8 cellular contexts compared by ENCODE assay signal in the genomic region with DNA sequence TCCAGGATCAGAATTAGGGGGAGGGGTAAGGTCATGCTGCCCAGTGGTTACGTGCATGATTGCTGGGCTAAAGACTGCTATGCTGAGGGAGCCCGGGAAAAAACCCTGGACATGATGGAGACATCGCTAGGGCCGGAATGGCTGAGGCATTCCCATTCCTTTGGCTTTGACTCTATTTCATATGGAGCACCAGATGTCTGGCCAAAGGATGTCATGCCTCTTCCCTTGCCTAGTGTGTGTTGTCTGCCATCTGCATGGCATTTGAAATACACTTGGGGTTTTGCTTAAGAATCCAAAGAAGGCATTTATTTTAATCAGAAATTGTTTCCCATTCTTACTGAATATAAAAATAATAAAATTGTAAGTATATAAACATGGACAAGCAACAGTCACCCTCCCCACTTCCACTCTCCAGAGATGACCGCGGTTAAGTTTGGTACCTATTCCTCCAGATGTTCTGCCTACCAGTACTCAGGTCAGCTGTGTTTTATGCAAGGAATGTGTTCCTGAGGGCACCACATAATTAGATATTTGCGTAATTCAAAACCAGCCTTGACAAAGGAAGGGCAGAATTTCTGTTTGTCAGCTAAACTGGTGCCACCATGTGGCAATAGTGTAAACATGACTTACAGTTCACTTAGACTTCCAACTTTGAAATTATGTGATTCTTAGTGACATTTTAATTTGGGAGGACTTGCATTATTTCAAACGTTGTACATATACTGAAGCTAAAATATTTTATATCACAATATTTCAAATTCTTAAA.
DNase-seq lines count a peak whose midpoint lies in the region; ATAC-seq and TF ChIP-seq lines count a peak whose summit lies in the region.
"Had no signal": no experiment of that assay in that cellular context is flagged by ENCODE, and none has a peak within 500 bp of the region (broad histone marks: within the 10 kb centered on the region; RNA-seq: fewer than 3 reads in every experiment).

No MANE protein-coding gene starts in this region.

- H4K5ac ChIP-seq in IMR-90 (ENCODE audit: low read depth, low read length) = no peak overlapping the region

- 60% methylated on average over 4 of the region's 8 CpGs; no CpG with 5 or more reads in 1 of the 2 experiments for WGBS in IMR-90 (ENCODE audit: extremely low coverage in 2 of 2, insufficient read length in 1 of 2), 2 experiments
- 50 to 59% methylated on average over 8 of the region's 8 CpGs for WGBS in heart right ventricle, 2 donors

- H2AFZ ChIP-seq in IMR-90 (replicated peaks; ENCODE audit: low read length, poor library complexity) = no peak overlapping the region

- DNase-seq in G401 (ENCODE audit: low spot score) (peak; percentile 20), IMR-90 (peak; percentile 19), SJCRH30 (peak; percentile 2 to 43), heart right ventricle (peak in 1 of 2 donors; percentile 4), GF-D8 (lab: John Stamatoyannopoulos, UW) (no peak), GM20000 (ENCODE audit: low spot score) (no peak)
- DNase-seq: right cardiac atrium had no signal

- intact Hi-C loops in IMR-90 (cut with micrococcal nuclease) = loop anchor here (1.0 to 2.0 kb wide), 2 partner anchors 211 to 271 kb away; no protein-coding TSS in a partner anchor
- intact Hi-C loops in heart right ventricle (cut with DNase I) = loop anchor here (2.0 to 10.0 kb wide), 5 partner anchors 135 to 275 kb away; partner anchors contain the start of gene C1GALT1C1 (in 1 of the 10)

- no peaks in the 10 kb centered on the region for H3K9me3 ChIP-seq in IMR-90 (ENCODE audit: control insufficient read depth, insufficient read depth, low read length)
- no peaks in the 10 kb centered on the region for H3K9me3 ChIP-seq in SJCRH30 (replicated peaks)
- H3K9me3 ChIP-seq in heart right ventricle = no peaks in the 10 kb centered on the region

- H2BK20ac ChIP-seq in IMR-90 (ENCODE audit: low read depth, low read length) = no peak overlapping the region

- POLR2A ChIA-PET in IMR-90 (lab: Charles Lee; ENCODE audit: unreplicated experiment) = no interaction called here

- H3K23ac ChIP-seq in IMR-90 (ENCODE audit: low read depth, low read length) = no peak overlapping the region

- no peak overlapping the region for H2AK5ac ChIP-seq in IMR-90 (ENCODE audit: low read depth, low read length)

- H3K9ac ChIP-seq in IMR-90 (ENCODE audit: low read depth, low read length) = no peak overlapping the region

- dilution Hi-C loops in IMR-90 (cut with HindIII; ENCODE audit: low sequenced_read_pairs, unreplicated experiment) = no loop called here

- H3K9me1 ChIP-seq in IMR-90 (ENCODE audit: insufficient read depth, low read length) = no peaks in the 10 kb centered on the region

- peak; percentile 37 for TF ChIP-seq RAD21 in IMR-90 (IDR thresholded peaks at IDR 0.05; ENCODE audit: low read length)

- no peak overlapping the region for H4K8ac ChIP-seq in IMR-90 (ENCODE audit: low read depth in 2 of 2, low read length in 2 of 2)

- H4K91ac ChIP-seq in IMR-90 (ENCODE audit: insufficient read depth, low read depth, low read length) = no peak overlapping the region

- in situ Hi-C loops in G401 (cut with HindIII; ENCODE audit: low sequenced_read_pairs) = no loop called here
- in situ Hi-C loops in IMR-90 (cut with MboI; ENCODE audit: low sequenced_read_pairs) = loop anchor here (25.0 kb wide), 1 partner anchor 257 kb away; no protein-coding TSS in a partner anchor

- H2AK9ac ChIP-seq in IMR-90 (replicated peaks; ENCODE audit: low read depth, low read length, poor library complexity) = no peak overlapping the region

- H4K20me1 ChIP-seq in IMR-90 (ENCODE audit: insufficient read depth, low read length) = no peaks in the 10 kb centered on the region

- ATAC-seq in IMR-90 (ENCODE audit: low read depth) (no peak), heart right ventricle (peak in 4 of 8 donors; percentile 42 to 59 (median 44)), HG02852 (IDR thresholded peaks at IDR 0.05; ENCODE audit: unreplicated experiment) (no peak)

- no peak overlapping the region for H3K4me2 ChIP-seq in IMR-90 (ENCODE audit: low read depth, low read length)

- H3K4me1 ChIP-seq in IMR-90 (ENCODE audit: control insufficient read depth, insufficient read depth, low read length) = no peaks in the 10 kb centered on the region
- 0 out of 2 replicates have a peak, but pooled peaks cover 3% of the 10 kb centered on the region for H3K4me1 ChIP-seq in SJCRH30
- peaks cover 0 to 12% (median 0%) of the 10 kb centered on the region in 9 donors for H3K4me1 ChIP-seq in heart right ventricle

- no peak overlapping the region for H3K56ac ChIP-seq in IMR-90 (ENCODE audit: extremely low read depth, insufficient read depth, low read length)

- TF ChIP-seq POLR2A in IMR-90 (IDR thresholded peaks at IDR 0.05; ENCODE audit: low read depth, low read length) = no peak

- CTCF ChIA-PET in IMR-90 (lab: Yijun Ruan, JAX) = interaction anchor here (0.8 kb wide), 1 partner anchor 20 kb away, joined by 4 read pairs; no protein-coding TSS in a partner anchor

- no peak overlapping the region for H3K4ac ChIP-seq in IMR-90 (ENCODE audit: low read depth, low read length)

- H3K79me1 ChIP-seq in IMR-90 (ENCODE audit: low read depth in 1 of 2, low read length in 2 of 2) = no peaks in the 10 kb centered on the region

- no peak overlapping the region for H3K18ac ChIP-seq in IMR-90 (ENCODE audit: low read depth, low read length)

- H3K14ac ChIP-seq in IMR-90 (replicated peaks; ENCODE audit: low read depth, low read length) = no peak overlapping the region

- no peak overlapping the region for H2BK120ac ChIP-seq in IMR-90 (ENCODE audit: low read depth, low read length)

- peak; percentile 31 for TF ChIP-seq CTCF in IMR-90 (conservative IDR thresholded peaks at IDR 0.05; ENCODE audit: low read depth, low read length)
- TF ChIP-seq CTCF in heart right ventricle (IDR thresholded peaks at IDR 0.05) = peak in 7 of 9 donors; percentile 17 to 58 (median 36)
- no peak for TF ChIP-seq CTCF in GM20000 (IDR thresholded peaks at IDR 0.05; ENCODE audit: extremely low read depth, missing control alignments)

- H3K27ac ChIP-seq in IMR-90 (ENCODE audit: insufficient read depth, low read length) (no peak overlapping the region), SJCRH30 (no peak overlapping the region), heart right ventricle (peak overlapping the region in 2 of 10 donors; percentile 19 to 44)

- no peak overlapping the region for H2BK15ac ChIP-seq in IMR-90 (ENCODE audit: low read depth, low read length)

- BruUV-seq in IMR-90 (replicated peaks; lab: Mats Ljungman, UMichigan) = no TSS peak

- H3K36me3 ChIP-seq in IMR-90 (ENCODE audit: control insufficient read depth, insufficient read depth, low read length) (no peaks in the 10 kb centered on the region), SJCRH30 (no peaks in the 10 kb centered on the region), heart right ventricle (no peaks in the 10 kb centered on the region)

- H3K4me3 ChIP-seq in IMR-90 (ENCODE audit: insufficient read depth, low read depth, low read length) (no peak overlapping the region), SJCRH30 (no peak overlapping the region), heart right ventricle (no peak overlapping the region)

- H3K27me3 ChIP-seq in IMR-90 (ENCODE audit: control insufficient read depth, insufficient read depth, low read length) (no peaks in the 10 kb centered on the region), SJCRH30 (no peaks in the 10 kb centered on the region), heart right ventricle (no peaks in the 10 kb centered on the region)

- H2BK5ac ChIP-seq in IMR-90 (ENCODE audit: low read depth, low read length, poor library complexity, severe bottlenecking) = no peak overlapping the region

TF ChIP-seq in IMR-90, 13 proteins besides CTCF, POLR2A, EP300 and RAD21:
- TF ChIP-seq ELK1 (IDR thresholded peaks at IDR 0.05; ENCODE audit: borderline replicate concordance, low read depth, low read length) (no peak), MXI1 (IDR thresholded peaks at IDR 0.05; ENCODE audit: borderline replicate concordance, low read depth, low read length) (no peak), CEBPB (IDR thresholded peaks at IDR 0.05; ENCODE audit: low read depth, low read length) (no peak; the same call in 1 of the 2 replicates), SMC3 (IDR thresholded peaks at IDR 0.05; ENCODE audit: low read depth, low read length) (no peak), RFX5 (IDR thresholded peaks at IDR 0.05; ENCODE audit: low read depth, low read length) (no peak), NFE2L2 (IDR thresholded peaks at IDR 0.05; ENCODE audit: low read depth, low read length) (no peak), CHD1 (IDR thresholded peaks at IDR 0.05; ENCODE audit: low read depth, low read length) (no peak)
- TF ChIP-seq, protein P1, sequence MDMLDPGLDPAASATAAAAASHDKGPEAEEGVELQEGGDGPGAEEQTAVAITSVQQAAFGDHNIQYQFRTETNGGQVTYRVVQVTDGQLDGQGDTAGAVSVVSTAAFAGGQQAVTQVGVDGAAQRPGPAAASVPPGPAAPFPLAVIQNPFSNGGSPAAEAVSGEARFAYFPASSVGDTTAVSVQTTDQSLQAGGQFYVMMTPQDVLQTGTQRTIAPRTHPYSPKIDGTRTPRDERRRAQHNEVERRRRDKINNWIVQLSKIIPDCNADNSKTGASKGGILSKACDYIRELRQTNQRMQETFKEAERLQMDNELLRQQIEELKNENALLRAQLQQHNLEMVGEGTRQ (IDR thresholded peaks at IDR 0.05; ENCODE audit: low read depth, low read length) = no peak

Comparison
In these comparisons a context has a peak if more than half of its experiments do, and no peak if none do; other contexts are left out.
1. DNase-seq: peak in G401 (single experiment), IMR-90 (single experiment) and SJCRH30 (2 of 2); none in GF-D8 (single experiment) and GM20000 (single experiment).